In genomic region chr6:4603291-4603690, GRCh38 we compare ENCODE assay signal across 14 cellular contexts.
A peak's percentile ranks its signal among the peaks of the same experiment; 100 is the strongest.
DNase-seq lines count a peak whose midpoint lies in the region; ATAC-seq and TF ChIP-seq lines count a peak whose summit lies in the region.
"Had no signal": no experiment of that assay in that cellular context is flagged by ENCODE, and none has a peak within 500 bp of the region (broad histone marks: within the 10 kb centered on the region; RNA-seq: fewer than 3 reads in every experiment).

No MANE protein-coding gene starts in this region.

- no peaks in the 10 kb centered on the region for H3K27me3 ChIP-seq in fibroblast of lung (ENCODE audit: control insufficient read depth, insufficient read depth, low read length)

- H3K9me3 Mint-ChIP-seq in activated CD4-positive, alpha-beta T cell treated with anti-CD3 and anti-CD28 coated beads for 36 hours (ENCODE audit: low read depth) = no peaks in the 10 kb centered on the region
- H3K9me3 Mint-ChIP-seq: activated B cell treated with CpG ODN at 0.5 μM for 24 hours; activated naive CD4-positive, alpha-beta T cell treated with anti-CD3 and anti-CD28 coated beads, Interleukin-2, amount 10 ng/mL, durations not matched to agents 7 days and 5 days; CD4-positive, alpha-beta memory T cell had no signal

- H3K36me3 Mint-ChIP-seq in activated CD4-positive, alpha-beta T cell treated with anti-CD3 and anti-CD28 coated beads for 36 hours (ENCODE audit: low read depth) = no peaks in the 10 kb centered on the region
- H3K36me3 Mint-ChIP-seq: activated naive CD4-positive, alpha-beta T cell treated with anti-CD3 and anti-CD28 coated beads, Interleukin-2, amount 10 ng/mL, durations not matched to agents 7 days and 5 days had no signal

- H3K9ac ChIP-seq in fibroblast of lung (ENCODE audit: insufficient read depth, low read length) = no peak overlapping the region

- no peaks in the 10 kb centered on the region for H3K36me3 ChIP-seq in fibroblast of lung (ENCODE audit: control insufficient read depth, insufficient read depth, low read length)

- TF ChIP-seq CTCF in RWPE1 (conservative IDR thresholded peaks at IDR 0.05; ENCODE audit: low read depth) = no peak
- no peak for TF ChIP-seq CTCF in fibroblast of lung (conservative IDR thresholded peaks at IDR 0.05 in 1 of 2, IDR thresholded peaks at IDR 0.05 in 1 of 2; ENCODE audit: low read depth in 1 of 2, low read length in 2 of 2)

- peaks cover 13% of the 10 kb centered on the region for H3K4me1 ChIP-seq in fibroblast of lung (ENCODE audit: control insufficient read depth, extremely low read depth, insufficient read depth, low read length)

- intact Hi-C loops in posterior vena cava (cut with DNase I) = no loop called here
- intact Hi-C loops in activated CD4-positive, alpha-beta T cell treated with anti-CD3 and anti-CD28 coated beads for 36 hours (cut with DNase I, micrococcal nuclease) = no loop called here

- CTCF ChIA-PET in RWPE1 (lab: Yijun Ruan, JAX) = no interaction called here
- CTCF ChIA-PET in activated CD4-positive, alpha-beta T cell treated with anti-CD3 and anti-CD28 coated beads for 36 hours (lab: Charles Lee) = no interaction called here

- no peak overlapping the region for H3K4me3 Mint-ChIP-seq in activated CD4-positive, alpha-beta T cell treated with anti-CD3 and anti-CD28 coated beads for 36 hours
- H3K4me3 Mint-ChIP-seq: activated B cell treated with CpG ODN at 0.5 μM for 24 hours; activated naive CD4-positive, alpha-beta T cell treated with anti-CD3 and anti-CD28 coated beads, Interleukin-2, amount 10 ng/mL, durations not matched to agents 7 days and 5 days; CD4-positive, alpha-beta memory T cell; nephron had no signal

- H3K27ac Mint-ChIP-seq in activated CD4-positive, alpha-beta T cell treated with anti-CD3 and anti-CD28 coated beads for 36 hours = no peak overlapping the region
- H3K27ac Mint-ChIP-seq: activated B cell treated with CpG ODN at 0.5 μM for 24 hours; activated naive CD4-positive, alpha-beta T cell treated with anti-CD3 and anti-CD28 coated beads, Interleukin-2, amount 10 ng/mL, durations not matched to agents 7 days and 5 days; CD4-positive, alpha-beta memory T cell; nephron had no signal

- peak overlapping the region; percentile 89 for H3K27ac ChIP-seq in RWPE1
- H3K27ac ChIP-seq in fibroblast of lung (ENCODE audit: insufficient read depth, low read length) = no peak overlapping the region
- H3K27ac ChIP-seq in substantia nigra (ENCODE audit: low read depth, low read length, poor library complexity, severe bottlenecking) = no peak overlapping the region

- H2AFZ ChIP-seq in fibroblast of lung (ENCODE audit: low read length) = no peak overlapping the region

- H4K20me1 ChIP-seq in fibroblast of lung (ENCODE audit: control insufficient read depth, extremely low read depth, insufficient read depth, low read length) = no peaks in the 10 kb centered on the region

- DNase-seq in ELF-1 (ENCODE audit: low read depth, low spot score) (peak; percentile 56), RWPE1 (ENCODE audit: low spot score) (peak; percentile 87), fibroblast of lung (ENCODE audit: low read depth in 2 of 2) (peak; percentile 97), posterior vena cava (ENCODE audit: low spot score) (peak; percentile 87), substantia nigra (lab: John Stamatoyannopoulos, UW) (no peak)
- DNase-seq in activated CD4-positive, alpha-beta T cell treated with anti-CD3 and anti-CD28 coated beads for 36 hours = no peak
- DNase-seq: activated B cell treated with CpG ODN at 0.5 μM for 24 hours; activated naive CD4-positive, alpha-beta T cell treated with anti-CD3 and anti-CD28 coated beads, Interleukin-2, amount 10 ng/mL, durations not matched to agents 7 days and 5 days; CD4-positive, alpha-beta memory T cell; foreskin melanocyte; NCI-H69 had no signal

- no peaks in the 10 kb centered on the region for H3K9me3 ChIP-seq in fibroblast of lung (ENCODE audit: control insufficient read depth, insufficient read depth, low read depth, low read length)

- no peaks in the 10 kb centered on the region for H3K4me1 Mint-ChIP-seq in activated CD4-positive, alpha-beta T cell treated with anti-CD3 and anti-CD28 coated beads for 36 hours
- H3K4me1 Mint-ChIP-seq: activated naive CD4-positive, alpha-beta T cell treated with anti-CD3 and anti-CD28 coated beads, Interleukin-2, amount 10 ng/mL, durations not matched to agents 7 days and 5 days had no signal

- ATAC-seq in HG03439 (IDR thresholded peaks at IDR 0.05; ENCODE audit: unreplicated experiment) (no peak), SK-N-SH treated with all-trans-retinoic acid at 6 μM for 48 hours (no peak)
- ATAC-seq in activated CD4-positive, alpha-beta T cell treated with anti-CD3 and anti-CD28 coated beads for 36 hours = no peak

- no peaks in the 10 kb centered on the region for H3K79me2 ChIP-seq in fibroblast of lung (ENCODE audit: control insufficient read depth, insufficient read depth, low read length)

- peaks cover 21% of the 10 kb centered on the region for H3K27me3 Mint-ChIP-seq in activated CD4-positive, alpha-beta T cell treated with anti-CD3 and anti-CD28 coated beads for 36 hours
- H3K27me3 Mint-ChIP-seq: activated naive CD4-positive, alpha-beta T cell treated with anti-CD3 and anti-CD28 coated beads, Interleukin-2, amount 10 ng/mL, durations not matched to agents 7 days and 5 days had no signal

- no peak overlapping the region for H3K4me2 ChIP-seq in fibroblast of lung (ENCODE audit: extremely low read depth, insufficient read depth, low read length)

- POLR2A ChIA-PET in RWPE1 (lab: Yijun Ruan, JAX; ENCODE audit: low non-redundant PET) = no interaction called here
- POLR2A ChIA-PET in activated CD4-positive, alpha-beta T cell treated with anti-CD3 and anti-CD28 coated beads for 36 hours (lab: Charles Lee) = no interaction called here

- no peak overlapping the region for H3K4me3 ChIP-seq in fibroblast of lung (replicated peaks in 1 of 4; ENCODE audit: control extremely low read depth in 1 of 4, insufficient read depth in 1 of 4, low read depth in 3 of 4, low read length in 4 of 4)

TF ChIP-seq in SK-N-SH treated with all-trans-retinoic acid at 6 μM for 48 hours, 23 proteins besides CTCF, POLR2A, EP300 and RAD21:
- TF ChIP-seq GLIS3 (CRISPR knock-in tag; IDR thresholded peaks at IDR 0.05) (no peak), CSRNP3 (CRISPR knock-in tag; IDR thresholded peaks at IDR 0.05) (no peak), TOX (CRISPR knock-in tag; IDR thresholded peaks at IDR 0.05; ENCODE audit: borderline replicate concordance) (no peak), PATZ1 (CRISPR knock-in tag; IDR thresholded peaks at IDR 0.05; ENCODE audit: borderline replicate concordance) (no peak), ESRRG (CRISPR knock-in tag; IDR thresholded peaks at IDR 0.05) (no peak), PPARA (CRISPR knock-in tag; IDR thresholded peaks at IDR 0.05; ENCODE audit: borderline replicate concordance) (no peak), POU6F1 (CRISPR knock-in tag; IDR thresholded peaks at IDR 0.05; ENCODE audit: borderline replicate concordance, low read depth) (no peak), RARB (CRISPR knock-in tag; IDR thresholded peaks at IDR 0.05) (no peak), CSDC2 (CRISPR knock-in tag; IDR thresholded peaks at IDR 0.05) (no peak), ZNF565 (CRISPR knock-in tag; conservative IDR thresholded peaks at IDR 0.05; ENCODE audit: low read depth) (no peak), ISL1 (CRISPR knock-in tag; IDR thresholded peaks at IDR 0.05) (no peak), ZC3H10 (CRISPR knock-in tag; IDR thresholded peaks at IDR 0.05) (no peak), SNAI2 (CRISPR knock-in tag; IDR thresholded peaks at IDR 0.05) (no peak)

Comparison
In these comparisons a context has a peak if more than half of its experiments do, and no peak if none do; other contexts are left out.
1. DNase-seq: peak in ELF-1 (single experiment), RWPE1 (single experiment), fibroblast of lung (2 of 2) and posterior vena cava (single experiment); none in activated CD4-positive, alpha-beta T cell treated with anti-CD3 and anti-CD28 coated beads for 36 hours (single experiment) and substantia nigra (0 of 49).